In genomic region chr20:13105864-13106457, GRCh38 we compare ENCODE assay signal across 9 cellular contexts.
DNase-seq lines count a peak whose midpoint lies in the region; ATAC-seq, FAIRE-seq and TF ChIP-seq lines count a peak whose summit lies in the region.
"Had no signal": no experiment of that assay in that cellular context is flagged by ENCODE, and none has a peak within 500 bp of the region (broad histone marks: within the 10 kb centered on the region; RNA-seq: fewer than 3 reads in every experiment).

No MANE protein-coding gene starts in this region.

- H2BK20ac ChIP-seq in IMR-90 (ENCODE audit: low read depth, low read length), result no peak overlapping the region

- no peaks in the 10 kb centered on the region for H3K27me3 Mint-ChIP-seq in Caco-2 (ENCODE audit: insufficient read depth, unreplicated experiment)

- H3K36me3 ChIP-seq in Caco-2 (ENCODE audit: control insufficient read depth, insufficient read depth, low read length) (peaks cover 5% of the 10 kb centered on the region), IMR-90 (ENCODE audit: control insufficient read depth, insufficient read depth, low read length) (no peaks in the 10 kb centered on the region), SK-N-SH (replicated peaks in 1 of 2; ENCODE audit: control insufficient read depth in 1 of 2, insufficient read depth in 2 of 2, low read length in 1 of 2) (no peaks in the 10 kb centered on the region)

- TF ChIP-seq RAD21 in IMR-90 (IDR thresholded peaks at IDR 0.05; ENCODE audit: low read length) (peak; percentile 77), SK-N-SH (IDR thresholded peaks at IDR 0.05; ENCODE audit: low read length) (peak; percentile 75)

- BruUV-seq in Caco-2 (replicated peaks; lab: Mats Ljungman, UMichigan), result no TSS peak
- BruUV-seq in IMR-90 (replicated peaks; lab: Mats Ljungman, UMichigan), result no TSS peak

- in situ Hi-C loops in IMR-90 (cut with MboI; ENCODE audit: low sequenced_read_pairs), result loop anchor here (5.0 kb wide), 1 partner anchor 184 kb away; no protein-coding TSS in a partner anchor

- TF ChIP-seq EP300 in SK-N-SH (IDR thresholded peaks at IDR 0.05; ENCODE audit: borderline replicate concordance in 1 of 2, low read depth in 1 of 2, low read length in 1 of 2), result no peak

- 54% methylated on average over 4 of the region's 14 CpGs; no CpG with 5 or more reads in 1 of the 2 experiments for WGBS in IMR-90 (ENCODE audit: extremely low coverage in 2 of 2, insufficient read length in 1 of 2), 2 experiments
- WGBS in SK-N-SH (ENCODE audit: low lambda C conversion rate), result 18% methylated on average over 14 of the region's 14 CpGs

- TF ChIP-seq POLR2A in IMR-90 (IDR thresholded peaks at IDR 0.05; ENCODE audit: low read depth, low read length) (no peak), GM12891 (IDR thresholded peaks at IDR 0.05; ENCODE audit: low read depth, low read length) (no peak)

- dilution Hi-C loops in IMR-90 (cut with HindIII; ENCODE audit: low sequenced_read_pairs, unreplicated experiment), result no loop called here

- H3K4me1 ChIP-seq in Caco-2 (peaks cover 46% of the 10 kb centered on the region), IMR-90 (ENCODE audit: control insufficient read depth, insufficient read depth, low read length) (no peaks in the 10 kb centered on the region; the same call in 1 of the 2 replicates), SK-N-SH (ENCODE audit: control insufficient read depth in 1 of 2, insufficient read depth in 2 of 2, low read depth in 1 of 2, low read length in 1 of 2) (no peaks in the 10 kb centered on the region), foreskin keratinocyte (peaks cover 8% of the 10 kb centered on the region)

- H3K36me3 Mint-ChIP-seq in Caco-2 (ENCODE audit: insufficient read depth, unreplicated experiment), result peaks cover 5% of the 10 kb centered on the region
- H3K36me3 Mint-ChIP-seq: memory B cell had no signal

- no peak overlapping the region for H3K9ac ChIP-seq in IMR-90 (ENCODE audit: low read depth, low read length)
- no peak overlapping the region for H3K9ac ChIP-seq in SK-N-SH

- H4K20me1 ChIP-seq in IMR-90 (ENCODE audit: insufficient read depth, low read length) (no peaks in the 10 kb centered on the region), SK-N-SH (ENCODE audit: insufficient read depth) (no peaks in the 10 kb centered on the region)

- peak in 1 of 2 experiments; percentile 37 for DNase-seq in Caco-2
- peak; percentile 38 for DNase-seq in IMR-90
- peak; percentile 7 for DNase-seq in SK-N-SH
- DNase-seq in foreskin keratinocyte, result no peak
- peak; percentile 18 for DNase-seq in stromal cell of bone marrow (ENCODE audit: low read depth)
- no peak for DNase-seq in GM12891 (ENCODE audit: insufficient read length, low spot score)

- POLR2A ChIA-PET in Caco-2 (lab: Charles Lee) (no interaction called here), IMR-90 (lab: Charles Lee; ENCODE audit: unreplicated experiment) (no interaction called here), SK-N-SH (lab: Yijun Ruan, JAX) (no interaction called here)

- H3K9me2 ChIP-seq in SK-N-SH, result no peaks in the 10 kb centered on the region

- H3K4me3 ChIP-seq in Caco-2 (ENCODE audit: low read depth, low read length), result no peak overlapping the region
- no peak overlapping the region for H3K4me3 ChIP-seq in IMR-90 (ENCODE audit: insufficient read depth, low read depth, low read length)
- H3K4me3 ChIP-seq in SK-N-SH (ENCODE audit: low read depth in 2 of 2, low read length in 1 of 2), result peak overlapping the region in 1 of 2 experiments; percentile 48; a peak in 1 of 4 replicates

- H3K79me2 ChIP-seq in SK-N-SH (ENCODE audit: insufficient read depth), result no peaks in the 10 kb centered on the region

- no peaks in the 10 kb centered on the region for H3K27me3 ChIP-seq in Caco-2 (replicated peaks; ENCODE audit: control insufficient read depth, insufficient read depth, low read length)
- H3K27me3 ChIP-seq in IMR-90 (ENCODE audit: control insufficient read depth, insufficient read depth, low read length), result peaks cover 2% of the 10 kb centered on the region; the same call in 1 of the 2 replicates
- H3K27me3 ChIP-seq in SK-N-SH (ENCODE audit: insufficient read depth), result no peaks in the 10 kb centered on the region; the same call in 1 of the 2 replicates
- no peaks in the 10 kb centered on the region for H3K27me3 ChIP-seq in foreskin keratinocyte

- no peak overlapping the region for H2AK9ac ChIP-seq in IMR-90 (replicated peaks; ENCODE audit: low read depth, low read length, poor library complexity)

- no peak overlapping the region for H3K27ac ChIP-seq in IMR-90 (ENCODE audit: insufficient read depth, low read length)
- H3K27ac ChIP-seq in SK-N-SH (ENCODE audit: low read depth in 2 of 2, low read length in 1 of 2), result no peak overlapping the region
- H3K27ac ChIP-seq in foreskin keratinocyte, result no peak overlapping the region

- H3K4ac ChIP-seq in IMR-90 (ENCODE audit: low read depth, low read length), result no peak overlapping the region

- no peak for FAIRE-seq in GM12891 (lab: Jason Lieb, UNC)

- H3K4me3 Mint-ChIP-seq in Caco-2 (ENCODE audit: unreplicated experiment), result no peak overlapping the region
- H3K4me3 Mint-ChIP-seq: memory B cell had no signal

- H4K5ac ChIP-seq in IMR-90 (ENCODE audit: low read depth, low read length), result no peak overlapping the region

- H3K18ac ChIP-seq in IMR-90 (ENCODE audit: low read depth, low read length), result no peak overlapping the region

- no peak overlapping the region for H2AK5ac ChIP-seq in IMR-90 (ENCODE audit: low read depth, low read length)

- H3K9me3 ChIP-seq in Caco-2 (no peaks in the 10 kb centered on the region), IMR-90 (ENCODE audit: control insufficient read depth, insufficient read depth, low read length) (no peaks in the 10 kb centered on the region), SK-N-SH (no peaks in the 10 kb centered on the region)

- no peaks in the 10 kb centered on the region for H3K9me3 Mint-ChIP-seq in Caco-2 (ENCODE audit: unreplicated experiment)
- H3K9me3 Mint-ChIP-seq: memory B cell had no signal

- no peaks in the 10 kb centered on the region for H3K79me1 ChIP-seq in IMR-90 (ENCODE audit: low read depth in 1 of 2, low read length in 2 of 2)

- no peak overlapping the region for H2BK15ac ChIP-seq in IMR-90 (ENCODE audit: low read depth, low read length)

- intact Hi-C loops in Caco-2 (cut with micrococcal nuclease; ENCODE audit: unreplicated experiment) (loop anchor here (1.0 kb wide), 3 partner anchors 97 to 181 kb away; no protein-coding TSS in a partner anchor), IMR-90 (cut with micrococcal nuclease) (loop anchor here (1.0 kb wide), 2 partner anchors 136 to 181 kb away; no protein-coding TSS in a partner anchor)

- H2AFZ ChIP-seq in IMR-90 (replicated peaks; ENCODE audit: low read length, poor library complexity) (no peak overlapping the region), SK-N-SH (ENCODE audit: low read depth) (no peak overlapping the region)

- H3K4me2 ChIP-seq in IMR-90 (ENCODE audit: low read depth, low read length), result no peak overlapping the region
- H3K4me2 ChIP-seq in SK-N-SH, result no peak overlapping the region

- H3K23ac ChIP-seq in IMR-90 (ENCODE audit: low read depth, low read length), result no peak overlapping the region

- H3K56ac ChIP-seq in IMR-90 (ENCODE audit: extremely low read depth, insufficient read depth, low read length), result no peak overlapping the region

- H3K4me1 Mint-ChIP-seq in Caco-2 (ENCODE audit: low read depth, unreplicated experiment), result peaks cover 23% of the 10 kb centered on the region
- H3K4me1 Mint-ChIP-seq: memory B cell had no signal

- TF ChIP-seq CTCF in Caco-2 (IDR thresholded peaks at IDR 0.05; ENCODE audit: insufficient read depth in 1 of 2, low read depth in 1 of 2, low read length in 1 of 2, severe bottlenecking in 1 of 2, unreplicated experiment in 1 of 2) (peak; percentile 70 to 71), IMR-90 (conservative IDR thresholded peaks at IDR 0.05; ENCODE audit: low read depth, low read length) (peak; percentile 84), SK-N-SH (IDR thresholded peaks at IDR 0.05) (peak; percentile 83), foreskin keratinocyte (conservative IDR thresholded peaks at IDR 0.05) (peak; percentile 89)

- ATAC-seq in IMR-90 (ENCODE audit: low read depth) (peak; percentile 33; the same call in 1 of the 2 replicates), foreskin keratinocyte (peak; percentile 17), GM21786 (IDR thresholded peaks at IDR 0.05; ENCODE audit: unreplicated experiment) (no peak), HG03432 (IDR thresholded peaks at IDR 0.05; ENCODE audit: unreplicated experiment) (no peak)

- H3K27ac Mint-ChIP-seq in Caco-2 (ENCODE audit: unreplicated experiment), result no peak overlapping the region
- H3K27ac Mint-ChIP-seq: memory B cell had no signal

- H4K91ac ChIP-seq in IMR-90 (ENCODE audit: insufficient read depth, low read depth, low read length), result no peak overlapping the region

- no peaks in the 10 kb centered on the region for H3F3A ChIP-seq in SK-N-SH (replicated peaks; ENCODE audit: insufficient read depth)

- no peak overlapping the region for H3K14ac ChIP-seq in IMR-90 (replicated peaks; ENCODE audit: low read depth, low read length)

- H4K8ac ChIP-seq in IMR-90 (ENCODE audit: low read depth in 2 of 2, low read length in 2 of 2), result no peak overlapping the region

- no peak overlapping the region for H2BK5ac ChIP-seq in IMR-90 (ENCODE audit: low read depth, low read length, poor library complexity, severe bottlenecking)

- no peaks in the 10 kb centered on the region for H3K9me1 ChIP-seq in IMR-90 (ENCODE audit: insufficient read depth, low read length)

- H2BK120ac ChIP-seq in IMR-90 (ENCODE audit: low read depth, low read length), result no peak overlapping the region

- CTCF ChIA-PET in Caco-2 (lab: Charles Lee), result no interaction called here
- CTCF ChIA-PET in IMR-90 (lab: Yijun Ruan, JAX), result no interaction called here
- CTCF ChIA-PET in SK-N-SH (lab: Yijun Ruan, JAX), result interaction anchor here (0.6 to 1.5 kb wide), 4 partner anchors 15 to 1818 kb away, joined by 3 to 5 read pairs (median 4); no protein-coding TSS in a partner anchor

TF ChIP-seq in IMR-90, 13 proteins besides CTCF, POLR2A, EP300 and RAD21:
- TF ChIP-seq SMC3 (IDR thresholded peaks at IDR 0.05; ENCODE audit: low read depth, low read length) (peak; percentile 77), BHLHE40 (IDR thresholded peaks at IDR 0.05; ENCODE audit: low read depth, low read length) (no peak)

TF ChIP-seq in SK-N-SH, 30 proteins besides CTCF, POLR2A, EP300 and RAD21:
- TF ChIP-seq SMC3 (IDR thresholded peaks at IDR 0.05; ENCODE audit: low read depth, low read length) (peak; percentile 54), YY1 (IDR thresholded peaks at IDR 0.05; ENCODE audit: low read depth) (no peak)

TF ChIP-seq in GM12891, 5 proteins besides CTCF, POLR2A, EP300 and RAD21:
- TF ChIP-seq POU2F2 (IDR thresholded peaks at IDR 0.05; ENCODE audit: low read depth, low read length) (no peak), TAF1 (IDR thresholded peaks at IDR 0.05; ENCODE audit: low read depth, low read length) (no peak), PAX5 (IDR thresholded peaks at IDR 0.05; ENCODE audit: insufficient read depth, low read length, severe bottlenecking) (no peak), SPI1 (IDR thresholded peaks at IDR 0.05; ENCODE audit: low read depth, low read length) (no peak), POLR2AphosphoS5 (IDR thresholded peaks at IDR 0.05; ENCODE audit: low read depth, low read length) (no peak)

Comparison
In these comparisons a context has a peak if more than half of its experiments do, and no peak if none do; other contexts are left out.
1. DNase-seq: peak in IMR-90 (single experiment), SK-N-SH (single experiment) and stromal cell of bone marrow (single experiment); none in foreskin keratinocyte (0 of 2) and GM12891 (single experiment).
2. ATAC-seq: peak in IMR-90 (single experiment) and foreskin keratinocyte (single experiment); none in GM21786 (single experiment) and HG03432 (single experiment).
3. Peak in every context shown above with its lines, with median percentiles within 50 percentile points of each other: CTCF ChIP-seq.